ENCODE assay signal across 18 cellular contexts in genomic region chr12:19203539-19204506, GRCh38.
DNase-seq lines count a peak whose midpoint lies in the region; ATAC-seq and TF ChIP-seq lines count a peak whose summit lies in the region.
"Had no signal": no experiment of that assay in that cellular context is flagged by ENCODE, and none has a peak within 500 bp of the region (broad histone marks: within the 10 kb centered on the region; RNA-seq: fewer than 3 reads in every experiment).

No MANE protein-coding gene starts in this region.

- H3K4me1 Mint-ChIP-seq in activated T-cell treated with anti-CD3 and anti-CD28 coated beads, Interleukin-2, amount 50 U/mL, for 72 hours (ENCODE audit: low read depth), result peaks cover 5% of the 10 kb centered on the region
- no peaks in the 10 kb centered on the region for H3K4me1 Mint-ChIP-seq in activated T-cell treated with anti-CD3 and anti-CD28 coated beads, Interleukin-2, amount 50 U/mL, for 4 hours (ENCODE audit: low read depth)
- H3K4me1 Mint-ChIP-seq in WTC11, result peaks cover 52% of the 10 kb centered on the region
- peaks cover 4% of the 10 kb centered on the region for H3K4me1 Mint-ChIP-seq in activated CD8-positive, alpha-beta memory T cell treated with anti-CD3 and anti-CD28 coated beads, Interleukin-2, amount 10 ng/mL, durations not matched to agents 7 days and 5 days
- H3K4me1 Mint-ChIP-seq: CD4-positive, alpha-beta memory T cell had no signal

- BruUV-seq in IMR-90 (replicated peaks; lab: Mats Ljungman, UMichigan), result no TSS peak

- peaks cover 66% of the 10 kb centered on the region for H3K79me2 ChIP-seq in smooth muscle cell (ENCODE audit: low read depth)

- no peak overlapping the region for H3K27ac Mint-ChIP-seq in activated T-cell treated with anti-CD3 and anti-CD28 coated beads, Interleukin-2, amount 50 U/mL, for 72 hours
- 0 out of 2 replicates have a peak overlapping the region, but pooled peaks have one; percentile 1 for H3K27ac Mint-ChIP-seq in WTC11
- no peak overlapping the region for H3K27ac Mint-ChIP-seq in activated CD8-positive, alpha-beta memory T cell treated with anti-CD3 and anti-CD28 coated beads, Interleukin-2, amount 10 ng/mL, durations not matched to agents 7 days and 5 days

- no peak overlapping the region for H3K4me3 Mint-ChIP-seq in activated T-cell treated with anti-CD3 and anti-CD28 coated beads, Interleukin-2, amount 50 U/mL, for 72 hours
- H3K4me3 Mint-ChIP-seq in activated T-cell treated with anti-CD3 and anti-CD28 coated beads, Interleukin-2, amount 50 U/mL, for 4 hours, result no peak overlapping the region
- H3K4me3 Mint-ChIP-seq in WTC11, result no peak overlapping the region
- H3K4me3 Mint-ChIP-seq in activated CD8-positive, alpha-beta memory T cell treated with anti-CD3 and anti-CD28 coated beads, Interleukin-2, amount 10 ng/mL, durations not matched to agents 7 days and 5 days, result no peak overlapping the region

- no peak overlapping the region for H4K91ac ChIP-seq in IMR-90 (ENCODE audit: insufficient read depth, low read depth, low read length)

- H3K36me3 ChIP-seq in IMR-90 (ENCODE audit: control insufficient read depth, insufficient read depth, low read length) (no peaks in the 10 kb centered on the region; the same call in 1 of the 2 replicates), smooth muscle cell (ENCODE audit: low read depth) (no peaks in the 10 kb centered on the region)

- H3K18ac ChIP-seq in IMR-90 (ENCODE audit: low read depth, low read length), result no peak overlapping the region

- peaks cover 3% of the 10 kb centered on the region; the same call in 1 of the 2 replicates for H3K9me1 ChIP-seq in IMR-90 (ENCODE audit: insufficient read depth, low read length)

- no peak overlapping the region for H4K8ac ChIP-seq in IMR-90 (ENCODE audit: low read depth in 2 of 2, low read length in 2 of 2)

- H3K4ac ChIP-seq in IMR-90 (ENCODE audit: low read depth, low read length), result no peak overlapping the region

- POLR2A ChIA-PET in IMR-90 (lab: Charles Lee; ENCODE audit: unreplicated experiment) (no interaction called here), WTC11 (lab: Charles Lee) (no interaction called here)

- TF ChIP-seq CTCF in IMR-90 (conservative IDR thresholded peaks at IDR 0.05; ENCODE audit: low read depth, low read length) (no peak), WTC11 (IDR thresholded peaks at IDR 0.05) (no peak), smooth muscle cell (IDR thresholded peaks at IDR 0.05; ENCODE audit: borderline replicate concordance, insufficient read depth, poor library complexity, severe bottlenecking) (no peak)

- ATAC-seq in activated T-cell treated with anti-CD3 and anti-CD28 coated beads, Interleukin-2, amount 50 U/mL, for 72 hours (replicated peaks in 1 of 2), result peak; percentile 22 to 55
- ATAC-seq in activated T-cell treated with anti-CD3 and anti-CD28 coated beads, Interleukin-2, amount 50 U/mL, for 4 hours, result no peak
- ATAC-seq in IMR-90 (ENCODE audit: low read depth), result no peak
- no peak for ATAC-seq in WTC11
- no peak for ATAC-seq in HG03432 (IDR thresholded peaks at IDR 0.05; ENCODE audit: unreplicated experiment)
- no peak for ATAC-seq in activated CD8-positive, alpha-beta memory T cell treated with anti-CD3 and anti-CD28 coated beads, Interleukin-2, amount 10 ng/mL, durations not matched to agents 7 days and 5 days
- ATAC-seq: HCT116 had no signal

- no peaks in the 10 kb centered on the region for H3K9me3 Mint-ChIP-seq in activated T-cell treated with anti-CD3 and anti-CD28 coated beads, Interleukin-2, amount 50 U/mL, for 72 hours
- no peaks in the 10 kb centered on the region for H3K9me3 Mint-ChIP-seq in activated T-cell treated with anti-CD3 and anti-CD28 coated beads, Interleukin-2, amount 50 U/mL, for 4 hours
- peaks cover 5% of the 10 kb centered on the region for H3K9me3 Mint-ChIP-seq in WTC11
- no peaks in the 10 kb centered on the region for H3K9me3 Mint-ChIP-seq in activated CD8-positive, alpha-beta memory T cell treated with anti-CD3 and anti-CD28 coated beads, Interleukin-2, amount 10 ng/mL, durations not matched to agents 7 days and 5 days (ENCODE audit: low read depth)

- intact Hi-C loops in IMR-90 (cut with micrococcal nuclease), result no loop called here

- H3K79me1 ChIP-seq in IMR-90 (ENCODE audit: low read depth in 1 of 2, low read length in 2 of 2), result peaks cover 3 to 31% of the 10 kb centered on the region in 2 experiments; a peak in 2 of 4 replicates

- dilution Hi-C loops in IMR-90 (cut with HindIII; ENCODE audit: low sequenced_read_pairs, unreplicated experiment), result no loop called here

- no peaks in the 10 kb centered on the region for H3K36me3 Mint-ChIP-seq in activated T-cell treated with anti-CD3 and anti-CD28 coated beads, Interleukin-2, amount 50 U/mL, for 72 hours (ENCODE audit: insufficient read depth in 2 of 2)
- no peaks in the 10 kb centered on the region for H3K36me3 Mint-ChIP-seq in activated T-cell treated with anti-CD3 and anti-CD28 coated beads, Interleukin-2, amount 50 U/mL, for 4 hours (ENCODE audit: insufficient read depth)
- peaks cover 13% of the 10 kb centered on the region for H3K36me3 Mint-ChIP-seq in WTC11
- peaks cover 1% of the 10 kb centered on the region for H3K36me3 Mint-ChIP-seq in activated CD8-positive, alpha-beta memory T cell treated with anti-CD3 and anti-CD28 coated beads, Interleukin-2, amount 10 ng/mL, durations not matched to agents 7 days and 5 days

- H3K9me3 ChIP-seq in IMR-90 (ENCODE audit: control insufficient read depth, insufficient read depth, low read length) (no peaks in the 10 kb centered on the region), smooth muscle cell (replicated peaks; ENCODE audit: low read depth) (no peaks in the 10 kb centered on the region)
- H3K9me3 ChIP-seq: SK-N-SH had no signal

- no peak for TF ChIP-seq RAD21 in IMR-90 (IDR thresholded peaks at IDR 0.05; ENCODE audit: low read length)

- no peak overlapping the region for H3K14ac ChIP-seq in IMR-90 (replicated peaks; ENCODE audit: low read depth, low read length)

- peak overlapping the region; percentile 29; the same call in 1 of the 2 replicates for H4K5ac ChIP-seq in IMR-90 (ENCODE audit: low read depth, low read length)

- H3K9ac ChIP-seq in IMR-90 (ENCODE audit: low read depth, low read length), result no peak overlapping the region
- no peak overlapping the region for H3K9ac ChIP-seq in smooth muscle cell (ENCODE audit: low read depth)
- H3K9ac ChIP-seq: SK-N-SH had no signal

- no peaks in the 10 kb centered on the region for H3K27me3 ChIP-seq in IMR-90 (ENCODE audit: control insufficient read depth, insufficient read depth, low read length)
- H3K27me3 ChIP-seq in smooth muscle cell (ENCODE audit: low read depth), result no peaks in the 10 kb centered on the region

- H4K20me1 ChIP-seq in IMR-90 (ENCODE audit: insufficient read depth, low read length) (no peaks in the 10 kb centered on the region), smooth muscle cell (ENCODE audit: low read depth) (no peaks in the 10 kb centered on the region)

- H2AK9ac ChIP-seq in IMR-90 (replicated peaks; ENCODE audit: low read depth, low read length, poor library complexity), result no peak overlapping the region

- H2BK15ac ChIP-seq in IMR-90 (ENCODE audit: low read depth, low read length), result no peak overlapping the region

- CTCF ChIA-PET in IMR-90 (lab: Yijun Ruan, JAX), result no interaction called here
- CTCF ChIA-PET in WTC11 (lab: Charles Lee), result interaction anchor here (0.6 kb wide), 1 partner anchor 9 kb away, joined by 3 read pairs; no protein-coding TSS in a partner anchor
- CTCF ChIA-PET in activated CD8-positive, alpha-beta memory T cell treated with anti-CD3 and anti-CD28 coated beads, Interleukin-2, amount 10 ng/mL, durations not matched to agents 7 days and 5 days (lab: Charles Lee), result no interaction called here

- H3K4me2 ChIP-seq in IMR-90 (ENCODE audit: low read depth, low read length) (no peak overlapping the region), smooth muscle cell (no peak overlapping the region)
- H3K4me2 ChIP-seq: SK-N-SH had no signal

- H3K4me3 ChIP-seq in IMR-90 (ENCODE audit: insufficient read depth, low read depth, low read length) (no peak overlapping the region), smooth muscle cell (no peak overlapping the region)
- H3K4me3 ChIP-seq: GM23248 had no signal

- H2BK5ac ChIP-seq in IMR-90 (ENCODE audit: low read depth, low read length, poor library complexity, severe bottlenecking), result no peak overlapping the region

- H3K23ac ChIP-seq in IMR-90 (ENCODE audit: low read depth, low read length), result no peak overlapping the region

- no peak overlapping the region for H2AK5ac ChIP-seq in IMR-90 (ENCODE audit: low read depth, low read length)

- no peak for TF ChIP-seq POLR2A in IMR-90 (IDR thresholded peaks at IDR 0.05; ENCODE audit: low read depth, low read length)

- H3K4me1 ChIP-seq in IMR-90 (ENCODE audit: control insufficient read depth, insufficient read depth, low read length) (peaks cover 5% of the 10 kb centered on the region), smooth muscle cell (ENCODE audit: low read depth) (peaks cover 38% of the 10 kb centered on the region)

- 100% methylated on average over 1 of the region's 6 CpGs; no CpG with 5 or more reads in 1 of the 2 experiments for WGBS in IMR-90 (ENCODE audit: extremely low coverage in 2 of 2, insufficient read length in 1 of 2), 2 experiments
- WGBS in smooth muscle cell (ENCODE audit: low lambda C conversion rate), result 96% methylated on average over 6 of the region's 6 CpGs

- in situ Hi-C loops in IMR-90 (cut with MboI; ENCODE audit: low sequenced_read_pairs), result no loop called here

- no peak overlapping the region for H2AFZ ChIP-seq in IMR-90 (replicated peaks; ENCODE audit: low read length, poor library complexity)
- no peak overlapping the region for H2AFZ ChIP-seq in smooth muscle cell (ENCODE audit: low read depth)
- H2AFZ ChIP-seq: GM23248 had no signal

- H3K27ac ChIP-seq in IMR-90 (ENCODE audit: insufficient read depth, low read length) (no peak overlapping the region), smooth muscle cell (ENCODE audit: low read depth) (peak overlapping the region; percentile 83)
- H3K27ac ChIP-seq: GM23248 had no signal

- no peak overlapping the region for H2BK120ac ChIP-seq in IMR-90 (ENCODE audit: low read depth, low read length)

- H2BK20ac ChIP-seq in IMR-90 (ENCODE audit: low read depth, low read length), result no peak overlapping the region

- no peaks in the 10 kb centered on the region for H3K27me3 Mint-ChIP-seq in activated T-cell treated with anti-CD3 and anti-CD28 coated beads, Interleukin-2, amount 50 U/mL, for 72 hours (ENCODE audit: low read depth)
- no peaks in the 10 kb centered on the region for H3K27me3 Mint-ChIP-seq in activated T-cell treated with anti-CD3 and anti-CD28 coated beads, Interleukin-2, amount 50 U/mL, for 4 hours (ENCODE audit: low read depth)
- H3K27me3 Mint-ChIP-seq in WTC11 (ENCODE audit: low read depth), result no peaks in the 10 kb centered on the region
- H3K27me3 Mint-ChIP-seq in activated CD8-positive, alpha-beta memory T cell treated with anti-CD3 and anti-CD28 coated beads, Interleukin-2, amount 10 ng/mL, durations not matched to agents 7 days and 5 days, result no peaks in the 10 kb centered on the region
- H3K27me3 Mint-ChIP-seq: CD4-positive, alpha-beta memory T cell had no signal

- peaks cover 14% of the 10 kb centered on the region for H3F3A ChIP-seq in smooth muscle cell (ENCODE audit: low read depth)

- DNase-seq in activated T-cell treated with anti-CD3 and anti-CD28 coated beads, Interleukin-2, amount 50 U/mL, for 72 hours, result no peak
- no peak for DNase-seq in activated T-cell treated with anti-CD3 and anti-CD28 coated beads, Interleukin-2, amount 50 U/mL, for 4 hours
- no peak for DNase-seq in IMR-90
- DNase-seq in WTC11 (ENCODE audit: low spot score), result no peak
- no peak for DNase-seq in smooth muscle cell (lab: John Stamatoyannopoulos, UW; ENCODE audit: unreplicated experiment)
- DNase-seq in NCI-H187 (lab: John Stamatoyannopoulos, UW), result no peak
- no peak for DNase-seq in activated CD8-positive, alpha-beta memory T cell treated with anti-CD3 and anti-CD28 coated beads, Interleukin-2, amount 10 ng/mL, durations not matched to agents 7 days and 5 days
- DNase-seq: CD4-positive, alpha-beta memory T cell; GF-D8; GM23248; MV-4-11; NCI-H1417 treated with DMSO at 0.1 percent for 48 hours; NCI-H2081 treated with DMSO at 0.1 percent for 48 hours; NCI-H446 treated with DMSO at 0.1 percent for 48 hours; SHP77 treated with DMSO at 0.1 percent for 48 hours; SK-N-SH had no signal

- no peak overlapping the region for H3K56ac ChIP-seq in IMR-90 (ENCODE audit: extremely low read depth, insufficient read depth, low read length)

Comparison
In these comparisons a context has a peak if more than half of its experiments do, and no peak if none do; other contexts are left out.
1. ATAC-seq: peak in activated T-cell treated with anti-CD3 and anti-CD28 coated beads, Interleukin-2, amount 50 U/mL, for 72 hours (2 of 2); none in activated T-cell treated with anti-CD3 and anti-CD28 coated beads, Interleukin-2, amount 50 U/mL, for 4 hours (0 of 2), IMR-90 (single experiment), WTC11 (single experiment), HG03432 (single experiment) and activated CD8-positive, alpha-beta memory T cell treated with anti-CD3 and anti-CD28 coated beads, Interleukin-2, amount 10 ng/mL, durations not matched to agents 7 days and 5 days (single experiment).